ENCODE assay signal across 8 cellular contexts in the genomic region with DNA sequence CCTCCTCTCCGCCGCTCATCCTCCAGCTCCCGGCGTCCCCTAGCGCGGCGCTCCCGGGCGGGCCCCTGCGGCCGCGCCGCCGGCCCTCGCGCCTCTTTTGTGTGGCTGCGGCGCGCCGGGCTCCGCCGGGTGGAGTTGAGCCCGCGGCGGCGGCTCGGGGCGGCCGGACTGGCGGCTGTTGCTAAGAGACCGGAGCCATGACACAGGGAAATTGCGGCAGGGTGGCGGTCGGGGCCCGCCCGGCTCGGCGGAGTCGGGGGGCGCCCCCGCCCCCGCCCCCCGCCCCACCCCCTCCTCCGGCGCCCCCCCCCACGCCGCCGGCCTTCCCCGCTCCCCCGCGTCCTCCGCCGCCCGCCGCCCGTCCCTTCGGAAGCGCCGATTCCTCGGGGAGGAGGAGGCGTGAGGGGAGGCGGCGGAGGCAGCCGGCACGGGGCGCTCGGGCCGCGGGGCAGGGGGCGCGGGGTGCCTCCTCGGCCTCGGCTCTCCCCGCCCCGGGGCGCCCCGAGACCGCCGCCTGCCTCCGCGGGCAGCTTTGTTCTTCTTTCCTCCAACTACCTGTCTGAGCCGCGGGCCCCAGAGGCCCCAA. TPM values are rescaled to one million over a fixed set of nuclear protein-coding genes. Genes with fewer than 3 reads are reported as not detected.
DNase-seq lines count a peak whose midpoint lies in the region; ATAC-seq and TF ChIP-seq lines count a peak whose summit lies in the region.

TMEM200C (minus strand) TSS at position 223 of the 586 bp plus-strand sequence. CDS start 3,459 bp downstream, outside the sequence.

- under 1% methylated on average over 39 of the region's 83 CpGs for WGBS in prostate gland

- TF ChIP-seq CTCF in Peyer's patch (IDR thresholded peaks at IDR 0.05) (no peak), prostate gland (IDR thresholded peaks at IDR 0.05) (no peak)

- H3K4me3 ChIP-seq in Peyer's patch = peak within 1 kb of the TSS; percentile 27 to 53 (median 43)
- peak within 1 kb of the TSS; percentile 33 to 42 for H3K4me3 ChIP-seq in prostate gland
- no peak within 1 kb of the TSS; the same call in 1 of the 2 replicates for H3K4me3 ChIP-seq in MG63

- H3K9me3 ChIP-seq in Peyer's patch = no peaks in the 10 kb centered on the region
- no peaks in the 10 kb centered on the region for H3K9me3 ChIP-seq in prostate gland
- no peaks in the 10 kb centered on the region for H3K9me3 ChIP-seq in MG63

- DNase-seq in Right ventricle myocardium inferior (ENCODE audit: missing footprints) (peak; percentile 65), Right ventricle myocardium superior (no peak), Peyer's patch (no peak), left cardiac atrium (peak; percentile 44), prostate gland (ENCODE audit: low spot score) (no peak), MG63 (no peak), dermis blood vessel endothelial cell (no peak)
- no peak for DNase-seq in activated CD4-positive, alpha-beta T cell treated with anti-CD3 and anti-CD28 coated beads for 1 hour

- H3K4me1 ChIP-seq in Peyer's patch (peaks cover 0 to 26% (median 3%) of the 10 kb centered on the region in 4 donors), prostate gland (replicated peaks) (peaks cover 3% of the 10 kb centered on the region)

- ATAC-seq in Right ventricle myocardium inferior (no peak), Right ventricle myocardium superior (ENCODE audit: poor library complexity) (no peak), left cardiac atrium (peak; percentile 18 to 36)

- H3K27ac ChIP-seq in Peyer's patch (peak within 1 kb of the TSS in 3 of 4 donors; percentile 49 to 67 (median 60)), prostate gland (peak within 1 kb of the TSS; percentile 21 to 36)

- TF ChIP-seq POLR2A in Peyer's patch (IDR thresholded peaks at IDR 0.05) (no peak), prostate gland (IDR thresholded peaks at IDR 0.05) (no peak)

- intact Hi-C loops in Right ventricle myocardium inferior (cut with DNase I) = loop anchor here (10.0 kb wide), 1 partner anchor 249 kb away; no protein-coding TSS in a partner anchor
- intact Hi-C loops in Right ventricle myocardium superior (cut with DNase I) = no loop called here
- intact Hi-C loops in left cardiac atrium (cut with DNase I) = loop anchor here in 1 of 2 donors (10.0 kb wide), 1 partner anchor 239 kb away; no protein-coding TSS in a partner anchor
- intact Hi-C loops in prostate gland (cut with DNase I) = no loop called here

- H3K36me3 ChIP-seq in Peyer's patch = no peaks in the 10 kb centered on the region
- no peaks in the 10 kb centered on the region for H3K36me3 ChIP-seq in prostate gland
- H3K36me3 ChIP-seq in MG63 = no peaks in the 10 kb centered on the region

- H3K27me3 ChIP-seq in Peyer's patch (peaks cover 0 to 25% of the 10 kb centered on the region in 2 donors), prostate gland (replicated peaks; ENCODE audit: insufficient read depth) (peaks cover 9% of the 10 kb centered on the region), MG63 (peaks cover 35% of the 10 kb centered on the region)

RNA-seq across cellular contexts. Expression of gene TMEM200C, which starts in this region (rescaled TPM):
- total RNA-seq in Right ventricle myocardium inferior = 0.95 TPM
- total RNA-seq in Right ventricle myocardium superior = 0.24 TPM
- total RNA-seq in Peyer's patch = under 1 TPM in 3 of 4 donors, not detected in 1; under 0.01 to 0.19 (median 0.13) TPM
- total RNA-seq in left cardiac atrium = 1 to 10 TPM in 1 of 2 donors, under 1 TPM in 1; 0.71 to 4.3 TPM
- 1 to 10 TPM in 1 of 2 donors, under 1 TPM in 1; 0.50 to 3.4 TPM for total RNA-seq in prostate gland
- 0.13 TPM in 1 of 2 replicates, not detected in the other for total RNA-seq in MG63 (2014; rRNA removed; shearing (Covaris generic); ENCODE audit: low replicate concordance)
- total RNA-seq in dermis blood vessel endothelial cell = not detected in 2 replicates

Comparison
In these comparisons a context has a peak if more than half of its experiments do, and no peak if none do; other contexts are left out.
1. ATAC-seq: peak in left cardiac atrium (2 of 2); none in Right ventricle myocardium inferior (single experiment) and Right ventricle myocardium superior (single experiment).
2. Peak in DNase-seq in Right ventricle myocardium inferior; RNA of the gene not detected or under 1 TPM.